In genomic region chr14:32202941-32203882, GRCh38 we compare ENCODE assay signal across 8 cellular contexts. TPM values are rescaled to one million over a fixed set of nuclear protein-coding genes. Genes with fewer than 3 reads are reported as not detected.
DNase-seq lines count a peak whose midpoint lies in the region; ATAC-seq and TF ChIP-seq lines count a peak whose summit lies in the region.

Gene RNU6-8 (minus strand): TSS chr14:32203269.

- H3K36me3 ChIP-seq in Peyer's patch = no peaks in the 10 kb centered on the region

- no peaks in the 10 kb centered on the region for H3K9me3 ChIP-seq in Peyer's patch

- peaks cover 0 to 5% (median 0%) of the 10 kb centered on the region in 5 donors for H3K27me3 Mint-ChIP-seq in naive thymus-derived CD8-positive, alpha-beta T cell
- no peaks in the 10 kb centered on the region for H3K27me3 Mint-ChIP-seq in stimulated activated naive B cell treated with anti-CD40 and anti-IgM and Interleukin-4, amounts not matched to agents 10 μg/mL and 1 μg/mL and 100 μg/mL, for 72 hours

- H3K4me3 Mint-ChIP-seq in naive thymus-derived CD8-positive, alpha-beta T cell = peak within 1 kb of the TSS; percentile 88 to 96 (median 95)
- H3K4me3 Mint-ChIP-seq in stimulated activated naive B cell treated with anti-CD40 and anti-IgM and Interleukin-4, amounts not matched to agents 10 μg/mL and 1 μg/mL and 100 μg/mL, for 72 hours = peak within 1 kb of the TSS; percentile 93 to 95

- H3K9me3 Mint-ChIP-seq in naive thymus-derived CD8-positive, alpha-beta T cell = peaks cover 0 to 4% (median 0%) of the 10 kb centered on the region in 9 donors
- H3K9me3 Mint-ChIP-seq in stimulated activated naive B cell treated with anti-CD40 and anti-IgM and Interleukin-4, amounts not matched to agents 10 μg/mL and 1 μg/mL and 100 μg/mL, for 72 hours = no peaks in the 10 kb centered on the region

- peak within 1 kb of the TSS; percentile 99 to 100 (median 100) for H3K27ac Mint-ChIP-seq in naive thymus-derived CD8-positive, alpha-beta T cell
- H3K27ac Mint-ChIP-seq in stimulated activated naive B cell treated with anti-CD40 and anti-IgM and Interleukin-4, amounts not matched to agents 10 μg/mL and 1 μg/mL and 100 μg/mL, for 72 hours = peak within 1 kb of the TSS; percentile 100

- peak; percentile 59 for ATAC-seq in GM21723 (IDR thresholded peaks at IDR 0.05; ENCODE audit: unreplicated experiment)
- peak; percentile 78 to 80 for ATAC-seq in naive thymus-derived CD8-positive, alpha-beta T cell
- ATAC-seq in stimulated activated naive B cell treated with anti-CD40 and anti-IgM and Interleukin-4, amounts not matched to agents 10 μg/mL and 1 μg/mL and 100 μg/mL, for 72 hours (replicated peaks) = peak; percentile 70 to 73

- peaks cover 0 to 3% (median 0%) of the 10 kb centered on the region in 3 donors for H3K36me3 Mint-ChIP-seq in naive thymus-derived CD8-positive, alpha-beta T cell
- no peaks in the 10 kb centered on the region for H3K36me3 Mint-ChIP-seq in stimulated activated naive B cell treated with anti-CD40 and anti-IgM and Interleukin-4, amounts not matched to agents 10 μg/mL and 1 μg/mL and 100 μg/mL, for 72 hours

- DNase-seq in DMS53 treated with DMSO at 0.1 percent for 48 hours (lab: John Stamatoyannopoulos, UW; ENCODE audit: unreplicated experiment) = peak; percentile 55
- DNase-seq in Jurkat, Clone E6-1 (ENCODE audit: low read depth, low spot score) = peak; percentile 84
- DNase-seq in Peyer's patch = peak; percentile 89 to 95 (median 89)
- peak; percentile 75 to 77 for DNase-seq in activated T-helper 1 cell treated with anti-CD3 and anti-CD28 coated beads, Interleukin-2, amount 50 U/mL, for 16 hours (ENCODE audit: low read depth in 1 of 2, low spot score in 1 of 2)
- DNase-seq in fibroblast of mammary gland (ENCODE audit: low read depth) = peak; percentile 75
- peak; percentile 84 to 99 (median 90) for DNase-seq in naive thymus-derived CD8-positive, alpha-beta T cell
- DNase-seq in stimulated activated naive B cell treated with anti-CD40 and anti-IgM and Interleukin-4, amounts not matched to agents 10 μg/mL and 1 μg/mL and 100 μg/mL, for 72 hours = peak; percentile 85

- TF ChIP-seq CTCF in Peyer's patch (IDR thresholded peaks at IDR 0.05) = peak in 1 of 6 experiments; percentile 18
- no peak for TF ChIP-seq CTCF in fibroblast of mammary gland (conservative IDR thresholded peaks at IDR 0.05; ENCODE audit: control insufficient read depth, insufficient read depth, low read depth, low read length)

- H3K4me3 ChIP-seq in Jurkat, Clone E6-1 (ENCODE audit: low read length) = peak within 1 kb of the TSS; percentile 68
- H3K4me3 ChIP-seq in Peyer's patch (peak within 1 kb of the TSS; percentile 61 to 72 (median 66)), fibroblast of mammary gland (ENCODE audit: control insufficient read depth, low read depth, low read length) (peak within 1 kb of the TSS; percentile 63)

- no peaks in the 10 kb centered on the region for H3K27me3 ChIP-seq in Peyer's patch

- POLR2A ChIA-PET in naive thymus-derived CD8-positive, alpha-beta T cell (lab: Charles Lee) = interaction anchor here (0.6 to 2.9 kb wide), 6 partner anchors 9 to 1581 kb away, joined by 3 to 44 read pairs (median 6); partner anchors contain the start of genes ARHGAP5, DTD2, HECTD1 and SCFD1

- TF ChIP-seq POLR2A in Peyer's patch (IDR thresholded peaks at IDR 0.05) = peak; percentile 36 to 38

- H3K4me1 Mint-ChIP-seq in naive thymus-derived CD8-positive, alpha-beta T cell = peaks cover 16 to 50% (median 28%) of the 10 kb centered on the region in 4 donors
- H3K4me1 Mint-ChIP-seq in stimulated activated naive B cell treated with anti-CD40 and anti-IgM and Interleukin-4, amounts not matched to agents 10 μg/mL and 1 μg/mL and 100 μg/mL, for 72 hours = peaks cover 46 to 66% of the 10 kb centered on the region in 2 donors

- H3K4me1 ChIP-seq in Peyer's patch = peaks cover 0 to 15% (median 0%) of the 10 kb centered on the region in 4 donors

- H3K27ac ChIP-seq in Peyer's patch = peak within 1 kb of the TSS; percentile 82 to 91 (median 88)

RNA-seq across cellular contexts. Expression of gene RNU6-8, which starts in this region (rescaled TPM):
- not detected for polyA plus RNA-seq in Jurkat, Clone E6-1 (2012; ENCODE audit: insufficient read depth, insufficient read length)
- total RNA-seq in Peyer's patch = not detected
- total RNA-seq in naive thymus-derived CD8-positive, alpha-beta T cell = not detected
- not detected for polyA plus RNA-seq in naive thymus-derived CD8-positive, alpha-beta T cell

Comparison
In these comparisons a context has a peak if more than half of its experiments do, and no peak if none do; other contexts are left out.
1. Peak in every context shown above with its lines: DNase-seq, ATAC-seq, H3K4me3 ChIP-seq and H3K27ac ChIP-seq.
2. Peak in DNase-seq, H3K4me3 ChIP-seq and H3K27ac ChIP-seq in Peyer's patch; RNA of the gene not detected or under 1 TPM.
3. Peak in DNase-seq and ATAC-seq in naive thymus-derived CD8-positive, alpha-beta T cell; RNA of the gene not detected or under 1 TPM.